In genomic region chr17:75012320-75013076, GRCh38 we compare ENCODE assay signal across 8 cellular contexts. TPM values are rescaled to one million over a fixed set of nuclear protein-coding genes. Genes with fewer than 3 reads are reported as not detected.
DNase-seq lines count a peak whose midpoint lies in the region; ATAC-seq and TF ChIP-seq lines count a peak whose summit lies in the region.

MRPL58 (plus strand) TSS chr17:75012670; CDS start chr17:75012687, 17 bp downstream.

- no peaks in the 10 kb centered on the region for H3K27me3 ChIP-seq in neural progenitor cell
- H3K27me3 ChIP-seq in stomach smooth muscle (ENCODE audit: control insufficient read depth in 1 of 2, insufficient read depth in 2 of 2, low read length in 2 of 2), result no peaks in the 10 kb centered on the region

- H3K27me3 Mint-ChIP-seq in neural progenitor cell (ENCODE audit: insufficient read depth, low read depth), result peaks cover 4% of the 10 kb centered on the region

- H3F3A ChIP-seq in neural progenitor cell (ENCODE audit: low read depth), result peaks cover 21% of the 10 kb centered on the region

- H2AFZ ChIP-seq in neural progenitor cell (replicated peaks), result peak within 1 kb of the TSS; percentile 87

- DNase-seq in EL (peak; percentile 92), activated gamma-delta T cell (lab: John Stamatoyannopoulos, UW) (peak; percentile 57), foreskin fibroblast (peak; percentile 84 to 96), neural progenitor cell (ENCODE audit: low spot score) (peak; percentile 95)

- peak within 1 kb of the TSS; percentile 92 for H3K27ac Mint-ChIP-seq in neural progenitor cell

- H3K9ac ChIP-seq in neural progenitor cell, result peak within 1 kb of the TSS; percentile 77
- H3K9ac ChIP-seq in stomach smooth muscle (ENCODE audit: low read length in 2 of 2), result peak within 1 kb of the TSS; percentile 69 to 90

- H3K79me2 ChIP-seq in neural progenitor cell (ENCODE audit: low read depth), result peaks cover 28% of the 10 kb centered on the region

- H3K27ac ChIP-seq in KOPT-K1 (ENCODE audit: low read depth, low read length, poor library complexity, severe bottlenecking) (peak within 1 kb of the TSS; percentile 79), neural progenitor cell (peak within 1 kb of the TSS; percentile 79), stomach smooth muscle (ENCODE audit: low read length) (peak within 1 kb of the TSS; percentile 99)

- H3K36me3 ChIP-seq in KOPT-K1 (ENCODE audit: insufficient read depth, low read length) (peaks cover 20% of the 10 kb centered on the region), neural progenitor cell (no peaks in the 10 kb centered on the region), stomach smooth muscle (ENCODE audit: control insufficient read depth in 2 of 2, insufficient read depth in 2 of 2, low read length in 2 of 2) (peaks cover 0 to 4% of the 10 kb centered on the region in 2 donors)

- H3K4me3 ChIP-seq in foreskin fibroblast (ENCODE audit: low read depth in 1 of 2, low read length in 2 of 2) (peak within 1 kb of the TSS; percentile 65 to 92), neural progenitor cell (peak within 1 kb of the TSS; percentile 78), stomach smooth muscle (ENCODE audit: low read length in 2 of 2) (peak within 1 kb of the TSS; percentile 80 to 97)

- peak; percentile 87 for ATAC-seq in GM21825 (IDR thresholded peaks at IDR 0.05; ENCODE audit: unreplicated experiment)

- peaks cover 14% of the 10 kb centered on the region for H3K4me1 ChIP-seq in neural progenitor cell
- H3K4me1 ChIP-seq in stomach smooth muscle (ENCODE audit: control insufficient read depth, insufficient read depth, low read length), result peaks cover 27% of the 10 kb centered on the region

- H3K9me3 ChIP-seq in KOPT-K1 (ENCODE audit: insufficient read depth, low read length, poor library complexity, severe bottlenecking) (no peaks in the 10 kb centered on the region), neural progenitor cell (ENCODE audit: low read depth) (no peaks in the 10 kb centered on the region), stomach smooth muscle (ENCODE audit: control insufficient read depth in 2 of 2, low read length in 2 of 2) (no peaks in the 10 kb centered on the region)

- peak within 1 kb of the TSS; percentile 88 for H3K4me3 Mint-ChIP-seq in neural progenitor cell

- peaks cover 9% of the 10 kb centered on the region for H3K36me3 Mint-ChIP-seq in neural progenitor cell

- H4K20me1 ChIP-seq in neural progenitor cell (ENCODE audit: low read depth), result no peaks in the 10 kb centered on the region

- H3K4me1 Mint-ChIP-seq in neural progenitor cell, result peaks cover 27% of the 10 kb centered on the region

- peak within 1 kb of the TSS; percentile 88 for H3K4me2 ChIP-seq in neural progenitor cell

- no peaks in the 10 kb centered on the region for H3K9me3 Mint-ChIP-seq in neural progenitor cell

- TF ChIP-seq POLR2A in Raji (IDR thresholded peaks at IDR 0.05; ENCODE audit: insufficient read depth, low read depth, low read length), result peak; percentile 87

- peak; percentile 50 for TF ChIP-seq CTCF in foreskin fibroblast (IDR thresholded peaks at IDR 0.05; ENCODE audit: low read depth, low read length)
- peak; percentile 55 for TF ChIP-seq CTCF in neural progenitor cell (IDR thresholded peaks at IDR 0.05)

RNA-seq across cellular contexts. Expression of gene MRPL58, which starts in this region (rescaled TPM):
- total RNA-seq in neural progenitor cell (ENCODE audit: low replicate concordance), result 50.8 and 52.8 TPM in 2 replicates

Comparison
In these comparisons a context has a peak if more than half of its experiments do, and no peak if none do; other contexts are left out.
1. Peak in every context shown above with its lines: DNase-seq, ATAC-seq, H3K4me3 ChIP-seq and H3K27ac ChIP-seq.